Comparison of ENCODE assay signal across 10 cellular contexts in the genomic region with DNA sequence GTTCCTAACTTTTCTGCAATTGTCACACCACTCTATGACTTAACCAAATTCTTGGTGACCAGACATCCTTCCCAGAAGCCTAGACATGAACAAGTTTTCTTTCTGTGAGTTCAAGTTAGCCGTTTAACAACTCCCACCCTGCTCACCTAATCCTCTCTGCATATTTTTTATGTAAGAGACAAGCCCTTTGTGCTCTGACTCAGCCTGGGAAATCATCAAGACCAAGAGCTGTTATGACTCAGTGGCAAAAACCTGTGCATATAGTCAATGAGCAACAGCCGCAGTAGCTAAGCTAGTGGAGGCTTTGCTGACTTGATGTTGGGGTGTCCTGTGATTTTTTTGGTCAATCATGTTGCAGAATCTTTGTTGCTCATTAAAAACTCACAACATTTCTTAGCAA.
DNase-seq lines count a peak whose midpoint lies in the region; ATAC-seq and TF ChIP-seq lines count a peak whose summit lies in the region.
"Had no signal": no experiment of that assay in that cellular context is flagged by ENCODE, and none has a peak within 500 bp of the region (broad histone marks: within the 10 kb centered on the region; RNA-seq: fewer than 3 reads in every experiment).

No MANE protein-coding gene starts in this region.

- ATAC-seq in GM19463 (IDR thresholded peaks at IDR 0.05; ENCODE audit: unreplicated experiment) (peak; percentile 97), HG03342 (IDR thresholded peaks at IDR 0.05; ENCODE audit: unreplicated experiment) (peak; percentile 95)

- no peaks in the 10 kb centered on the region for H3K27me3 ChIP-seq in ovary

- no peak for TF ChIP-seq EP300 in ovary (IDR thresholded peaks at IDR 0.05)

- H3K27ac ChIP-seq in ovary, result no peak overlapping the region

- 44 to 54% (median 48%) methylated on average over 2 of the region's 2 CpGs for WGBS in ovary, 3 donors

- no peak for TF ChIP-seq POLR2A in ovary (IDR thresholded peaks at IDR 0.05)

- TF ChIP-seq CTCF in epithelial cell of proximal tubule (conservative IDR thresholded peaks at IDR 0.05; ENCODE audit: low read depth, low read length) (no peak), ovary (IDR thresholded peaks at IDR 0.05) (no peak)

- intact Hi-C loops in ovary (cut with DNase I), result loop anchor here in 1 of 4 donors (10.0 kb wide), 1 partner anchor 839 kb away; no protein-coding TSS in a partner anchor

- H3K36me3 ChIP-seq in ovary, result no peaks in the 10 kb centered on the region

- no peaks in the 10 kb centered on the region for H3K9me3 ChIP-seq in ovary

- H3K4me3 ChIP-seq in epithelial cell of proximal tubule (ENCODE audit: low read depth, low read length) (no peak overlapping the region), ovary (no peak overlapping the region)
- H3K4me3 ChIP-seq: lung had no signal

- no peaks in the 10 kb centered on the region for H3K4me1 ChIP-seq in ovary (ENCODE audit: insufficient read depth)

- DNase-seq in Ammon's horn (ENCODE audit: low spot score) (peak; percentile 42), epithelial cell of proximal tubule (ENCODE audit: low read depth) (peak; percentile 90), NCI-H146 (lab: John Stamatoyannopoulos, UW) (no peak), iPS-NIHi11 (ENCODE audit: low spot score) (no peak), ovary (no peak)
- DNase-seq in stimulated activated naive CD4-positive, alpha-beta T cell treated with Interleukin-2 at 50 U/mL for 16 hours (lab: John Stamatoyannopoulos, UW), result no peak
- DNase-seq: DND-41 had no signal

Comparison
In these comparisons a context has a peak if more than half of its experiments do, and no peak if none do; other contexts are left out.
1. DNase-seq: peak in Ammon's horn (single experiment) and epithelial cell of proximal tubule (single experiment); none in NCI-H146 (single experiment), iPS-NIHi11 (single experiment), stimulated activated naive CD4-positive, alpha-beta T cell treated with Interleukin-2 at 50 U/mL for 16 hours (single experiment) and ovary (0 of 5).